Comparison of ENCODE assay signal across 7 cellular contexts in the genomic region with DNA sequence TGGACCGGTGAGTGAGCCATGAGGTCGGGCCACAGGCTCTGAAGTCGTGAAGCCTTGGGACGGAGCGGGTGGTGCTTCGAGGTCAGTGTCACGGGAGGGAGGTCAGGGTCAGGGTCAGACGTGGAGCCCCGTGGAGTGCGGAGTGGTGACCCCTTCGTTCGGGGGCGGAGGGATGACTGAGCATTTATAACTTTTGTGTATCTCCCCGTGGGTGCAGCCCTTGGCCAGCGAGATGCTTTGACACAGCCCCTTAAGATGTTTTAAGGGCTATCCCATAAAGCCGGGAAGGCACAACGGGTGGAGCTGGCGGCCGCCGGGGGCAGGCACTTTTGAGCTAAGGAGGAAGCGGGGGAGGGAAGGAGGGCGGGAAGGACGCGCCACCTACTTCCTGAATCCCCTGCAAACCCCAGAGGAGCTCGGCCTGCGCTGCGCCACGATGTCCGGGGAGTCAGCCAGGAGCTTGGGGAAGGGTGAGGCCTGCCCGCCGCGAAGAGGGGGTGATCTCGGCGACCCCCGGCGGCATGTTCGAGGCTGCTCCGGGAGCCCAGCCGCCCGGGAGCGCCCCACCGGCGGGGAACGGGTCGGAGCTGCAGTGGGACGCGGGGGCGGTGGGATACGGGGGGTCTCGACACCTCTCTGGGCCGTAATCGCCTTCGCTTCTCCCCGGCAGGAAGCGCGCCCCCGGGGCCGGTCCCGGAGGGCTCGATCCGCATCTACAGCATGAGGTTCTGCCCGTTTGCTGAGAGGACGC. TPM values are rescaled to one million over a fixed set of nuclear protein-coding genes. Genes with fewer than 3 reads are reported as not detected.
DNase-seq lines count a peak whose midpoint lies in the region; ATAC-seq and TF ChIP-seq lines count a peak whose summit lies in the region.

A gene (plus strand): TSS at position 400 of the 751 bp plus-strand sequence. CDS start 37 bp downstream, at position 437.

- H3K4me3 ChIP-seq in duodenal mucosa (ENCODE audit: low read depth in 1 of 2, low read length in 2 of 2): peak within 1 kb of the TSS; percentile 84 to 88
- H3K4me3 ChIP-seq in left lung: peak within 1 kb of the TSS; percentile 86 to 95

- peaks cover 45 to 53% of the 10 kb centered on the region in 2 donors for H3K4me1 ChIP-seq in duodenal mucosa (ENCODE audit: control insufficient read depth in 1 of 2, insufficient read depth in 2 of 2, low read length in 2 of 2)
- H3K4me1 ChIP-seq in left lung: peaks cover 20 to 51% of the 10 kb centered on the region in 2 donors

- TF ChIP-seq CTCF in left lung (IDR thresholded peaks at IDR 0.05): no peak

- peak within 1 kb of the TSS; percentile 93 to 94 for H3K9ac ChIP-seq in duodenal mucosa (ENCODE audit: low read depth in 1 of 2, low read length in 2 of 2)

- ATAC-seq in GM18502 (IDR thresholded peaks at IDR 0.05; ENCODE audit: poor library complexity, unreplicated experiment) (peak; percentile 82), HG02678 (IDR thresholded peaks at IDR 0.05; ENCODE audit: unreplicated experiment) (peak; percentile 78), left lung (peak; percentile 90)

- H3K27me3 ChIP-seq in duodenal mucosa (ENCODE audit: control insufficient read depth in 1 of 2, insufficient read depth in 2 of 2, low read length in 2 of 2): no peaks in the 10 kb centered on the region
- no peaks in the 10 kb centered on the region for H3K27me3 ChIP-seq in left lung

- H3K9me3 ChIP-seq in duodenal mucosa (ENCODE audit: control insufficient read depth in 1 of 2, low read length in 2 of 2) (no peaks in the 10 kb centered on the region), left lung (no peaks in the 10 kb centered on the region)

- intact Hi-C loops in left lung (cut with DNase I): no loop called here

- H3K27ac ChIP-seq in duodenal mucosa (ENCODE audit: low read depth, low read length) (peak within 1 kb of the TSS; percentile 93), left lung (peak within 1 kb of the TSS; percentile 97 to 99)

- H3K36me3 ChIP-seq in duodenal mucosa (ENCODE audit: control insufficient read depth in 1 of 2, insufficient read depth in 2 of 2, low read length in 2 of 2) (peaks cover 8 to 19% of the 10 kb centered on the region in 2 donors), left lung (peaks cover 0 to 24% of the 10 kb centered on the region in 2 donors)

- DNase-seq in NCI-H2196 treated with DMSO at 0.1 percent for 48 hours (lab: John Stamatoyannopoulos, UW; ENCODE audit: unreplicated experiment) (peak; percentile 20), left lung (peak; percentile 89 to 96)
- peak; percentile 28 for DNase-seq in activated CD4-positive, alpha-beta T cell treated with anti-CD3 and anti-CD28 coated beads, Interleukin-2, amount 50 U/mL, for 1 hour
- DNase-seq in stimulated activated CD4-positive, alpha-beta T cell treated with anti-CD3 and anti-CD28 coated beads, Interleukin-4, amount 100 ng/mL, for 48 hours (ENCODE audit: low read depth in 2 of 2): peak; percentile 38 to 57

RNA-seq across cellular contexts. Expression of the gene that starts here (rescaled TPM):
- 100 to 1,000 TPM; 106 to 157 TPM for total RNA-seq in left lung

Comparison
In these comparisons a context has a peak if more than half of its experiments do, and no peak if none do; other contexts are left out.
1. Peak in every context shown above with its lines: DNase-seq, ATAC-seq, H3K4me3 ChIP-seq and H3K27ac ChIP-seq.
2. DNase-seq: peak in every context shown above with its lines; median percentile 92 in left lung; 48 in stimulated activated CD4-positive, alpha-beta T cell treated with anti-CD3 and anti-CD28 coated beads, Interleukin-4, amount 100 ng/mL, for 48 hours; 28 in activated CD4-positive, alpha-beta T cell treated with anti-CD3 and anti-CD28 coated beads, Interleukin-2, amount 50 U/mL, for 1 hour; 20 in NCI-H2196 treated with DMSO at 0.1 percent for 48 hours.